In genomic region chr1:175237389-175237788, GRCh38 we compare ENCODE assay signal across 13 cellular contexts. TPM values are rescaled to one million over a fixed set of nuclear protein-coding genes. Genes with fewer than 3 reads are reported as not detected.
DNase-seq lines count a peak whose midpoint lies in the region; ATAC-seq and TF ChIP-seq lines count a peak whose summit lies in the region.
"Had no signal": no experiment of that assay in that cellular context is flagged by ENCODE, and none has a peak within 500 bp of the region (broad histone marks: within the 10 kb centered on the region; RNA-seq: fewer than 3 reads in every experiment).

No MANE protein-coding gene starts in this region.

- no peak for TF ChIP-seq CTCF in BE2C (IDR thresholded peaks at IDR 0.05; ENCODE audit: low read depth, low read length)

- peak overlapping the region; percentile 65 for H3K27ac Mint-ChIP-seq in activated CD4-positive, alpha-beta T cell treated with anti-CD3 and anti-CD28 coated beads, Interleukin-2, amount 10 ng/mL, durations not matched to agents 7 days and 5 days
- H3K27ac Mint-ChIP-seq in stimulated activated memory B cell treated with anti-CD40 and anti-IgM and Interleukin-4, amounts not matched to agents 10 μg/mL and 1 μg/mL and 100 μg/mL, for 72 hours: peak overlapping the region; percentile 62

- H3K9me3 Mint-ChIP-seq in activated CD4-positive, alpha-beta T cell treated with anti-CD3 and anti-CD28 coated beads, Interleukin-2, amount 10 ng/mL, durations not matched to agents 7 days and 5 days: peaks cover 28% of the 10 kb centered on the region
- peaks cover 12% of the 10 kb centered on the region for H3K9me3 Mint-ChIP-seq in stimulated activated memory B cell treated with anti-CD40 and anti-IgM and Interleukin-4, amounts not matched to agents 10 μg/mL and 1 μg/mL and 100 μg/mL, for 72 hours

- no peak for DNase-seq in activated CD4-positive, alpha-beta T cell treated with anti-CD3 and anti-CD28 coated beads, Interleukin-2, amount 10 ng/mL, durations not matched to agents 7 days and 5 days
- no peak for DNase-seq in activated CD4-positive, alpha-beta T cell treated with anti-CD3 and anti-CD28 coated beads, Interleukin-2, amount 50 U/mL, for 48 hours
- DNase-seq in HEK293T (ENCODE audit: extremely low spot score) (no peak), NCI-H446 treated with DMSO at 0.1 percent for 48 hours (lab: John Stamatoyannopoulos, UW) (no peak), BE2C (no peak)
- DNase-seq: mesenchymal stem cell; stimulated activated CD4-positive, alpha-beta T cell treated with anti-CD3 and anti-CD28 coated beads, Interleukin-2, amount 100 ng/mL, for 48 hours had no signal

- H3K36me3 Mint-ChIP-seq in activated CD4-positive, alpha-beta T cell treated with anti-CD3 and anti-CD28 coated beads, Interleukin-2, amount 10 ng/mL, durations not matched to agents 7 days and 5 days (ENCODE audit: low read depth): peaks cover 24% of the 10 kb centered on the region
- H3K36me3 Mint-ChIP-seq in stimulated activated memory B cell treated with anti-CD40 and anti-IgM and Interleukin-4, amounts not matched to agents 10 μg/mL and 1 μg/mL and 100 μg/mL, for 72 hours: peaks cover 11% of the 10 kb centered on the region

- no peaks in the 10 kb centered on the region for H3K27me3 Mint-ChIP-seq in activated CD4-positive, alpha-beta T cell treated with anti-CD3 and anti-CD28 coated beads, Interleukin-2, amount 10 ng/mL, durations not matched to agents 7 days and 5 days
- H3K27me3 Mint-ChIP-seq in stimulated activated memory B cell treated with anti-CD40 and anti-IgM and Interleukin-4, amounts not matched to agents 10 μg/mL and 1 μg/mL and 100 μg/mL, for 72 hours: no peaks in the 10 kb centered on the region

- peaks cover 39% of the 10 kb centered on the region for H3K4me1 Mint-ChIP-seq in activated CD4-positive, alpha-beta T cell treated with anti-CD3 and anti-CD28 coated beads, Interleukin-2, amount 10 ng/mL, durations not matched to agents 7 days and 5 days
- H3K4me1 Mint-ChIP-seq in stimulated activated memory B cell treated with anti-CD40 and anti-IgM and Interleukin-4, amounts not matched to agents 10 μg/mL and 1 μg/mL and 100 μg/mL, for 72 hours: peaks cover 67% of the 10 kb centered on the region

- H3K4me3 ChIP-seq in BE2C (ENCODE audit: low read depth, low read length): no peak overlapping the region
- H3K4me3 ChIP-seq: A549, breast epithelium had no signal

- H3K4me1 ChIP-seq in BE2C: no peaks in the 10 kb centered on the region
- H3K4me1 ChIP-seq: A549, breast epithelium had no signal

- no peaks in the 10 kb centered on the region for H3K36me3 ChIP-seq in BE2C
- H3K36me3 ChIP-seq: breast epithelium had no signal

- CTCF ChIA-PET in activated CD4-positive, alpha-beta T cell treated with anti-CD3 and anti-CD28 coated beads, Interleukin-2, amount 10 ng/mL, durations not matched to agents 7 days and 5 days (lab: Charles Lee): no interaction called here
- CTCF ChIA-PET in HEK293T (lab: Yijun Ruan, JAX): no interaction called here

- H3K4me3 Mint-ChIP-seq in activated CD4-positive, alpha-beta T cell treated with anti-CD3 and anti-CD28 coated beads, Interleukin-2, amount 10 ng/mL, durations not matched to agents 7 days and 5 days: peak overlapping the region; percentile 0
- H3K4me3 Mint-ChIP-seq in stimulated activated memory B cell treated with anti-CD40 and anti-IgM and Interleukin-4, amounts not matched to agents 10 μg/mL and 1 μg/mL and 100 μg/mL, for 72 hours: peak overlapping the region; percentile 54

- ATAC-seq in HG02678 (IDR thresholded peaks at IDR 0.05; ENCODE audit: unreplicated experiment): peak; percentile 86
- peak; percentile 64 for ATAC-seq in HG03565 (IDR thresholded peaks at IDR 0.05; ENCODE audit: unreplicated experiment)
- no peak for ATAC-seq in stimulated activated memory B cell treated with anti-CD40 and anti-IgM and Interleukin-4, amounts not matched to agents 10 μg/mL and 1 μg/mL and 100 μg/mL, for 72 hours
- ATAC-seq: A549 had no signal

- no peaks in the 10 kb centered on the region for H3K9me3 ChIP-seq in BE2C
- H3K9me3 ChIP-seq: A549, breast epithelium had no signal

- POLR2A ChIA-PET in activated CD4-positive, alpha-beta T cell treated with anti-CD3 and anti-CD28 coated beads, Interleukin-2, amount 10 ng/mL, durations not matched to agents 7 days and 5 days (lab: Charles Lee): no interaction called here
- POLR2A ChIA-PET in HEK293T (lab: Yijun Ruan, JAX): no interaction called here

- H3K27me3 ChIP-seq in BE2C: no peaks in the 10 kb centered on the region
- H3K27me3 ChIP-seq: breast epithelium had no signal

TF ChIP-seq in HEK293T, 16 proteins besides CTCF, POLR2A, EP300 and RAD21:
- no peak for TF ChIP-seq PKNOX1 (IDR thresholded peaks at IDR 0.05)
- no peak for TF ChIP-seq LEF1 (IDR thresholded peaks at IDR 0.05; ENCODE audit: borderline replicate concordance)
- TF ChIP-seq CTBP1 (IDR thresholded peaks at IDR 0.05; ENCODE audit: borderline replicate concordance): no peak
- TF ChIP-seq BHLHE40 (IDR thresholded peaks at IDR 0.05; ENCODE audit: borderline replicate concordance): no peak
- no peak for TF ChIP-seq FOXA1 (IDR thresholded peaks at IDR 0.05)
- TF ChIP-seq ELF4 (IDR thresholded peaks at IDR 0.05): no peak
- TF ChIP-seq TARDBP (IDR thresholded peaks at IDR 0.05): no peak
- no peak for TF ChIP-seq NFRKB (IDR thresholded peaks at IDR 0.05)
- TF ChIP-seq HDGF (IDR thresholded peaks at IDR 0.05; ENCODE audit: borderline replicate concordance): no peak
- no peak for TF ChIP-seq SUZ12 (IDR thresholded peaks at IDR 0.05)
- TF ChIP-seq FOXK2 (IDR thresholded peaks at IDR 0.05): no peak
- no peak for TF ChIP-seq L3MBTL2 (conservative IDR thresholded peaks at IDR 0.05)
- TF ChIP-seq ZNF384 (IDR thresholded peaks at IDR 0.05): no peak
- TF ChIP-seq ARNT (IDR thresholded peaks at IDR 0.05): no peak
- no peak for TF ChIP-seq FOXM1 (IDR thresholded peaks at IDR 0.05; ENCODE audit: borderline replicate concordance)
- no peak for TF ChIP-seq SP1 (IDR thresholded peaks at IDR 0.05)

RNA-seq across cellular contexts. Expression of gene KIAA0040, which starts 44.8 kb away (rescaled TPM):
- total RNA-seq in activated CD4-positive, alpha-beta T cell treated with anti-CD3 and anti-CD28 coated beads, Interleukin-2, amount 10 ng/mL, durations not matched to agents 7 days and 5 days: 10 to 100 TPM; 64.1 to 67.1 TPM
- not detected for polyA plus RNA-seq in BE2C (2012; ENCODE audit: insufficient read depth, insufficient read length, low read depth)
- total RNA-seq: LHCN-M2 had no signal
